In genomic region chr3:58287354-58287753, GRCh38 we compare ENCODE assay signal across 20 cellular contexts. TPM values are rescaled to one million over a fixed set of nuclear protein-coding genes. Genes with fewer than 3 reads are reported as not detected.
DNase-seq lines count a peak whose midpoint lies in the region; ATAC-seq and TF ChIP-seq lines count a peak whose summit lies in the region.
"Had no signal": no experiment of that assay in that cellular context is flagged by ENCODE, and none has a peak within 500 bp of the region (broad histone marks: within the 10 kb centered on the region; RNA-seq: fewer than 3 reads in every experiment).

No MANE protein-coding gene starts in this region.

- H3K4me3 ChIP-seq in gastrocnemius medialis: no peak overlapping the region
- no peak overlapping the region for H3K4me3 ChIP-seq in tibial artery
- H3K4me3 ChIP-seq: MG63, Peyer's patch had no signal

- H3K27me3 ChIP-seq in gastrocnemius medialis (no peaks in the 10 kb centered on the region), tibial artery (no peaks in the 10 kb centered on the region)
- H3K27me3 ChIP-seq: MG63, Peyer's patch had no signal

- no peak for TF ChIP-seq CTCF in gastrocnemius medialis (IDR thresholded peaks at IDR 0.05 in 4 of 5, conservative IDR thresholded peaks at IDR 0.05 in 1 of 5)
- no peak for TF ChIP-seq CTCF in tibial artery (IDR thresholded peaks at IDR 0.05)

- H3K4me1 ChIP-seq in gastrocnemius medialis (peaks cover 0 to 9% of the 10 kb centered on the region in 2 donors), tibial artery (no peaks in the 10 kb centered on the region)
- H3K4me1 ChIP-seq: Peyer's patch had no signal

- H3K36me3 ChIP-seq in gastrocnemius medialis: peaks cover 0 to 4% of the 10 kb centered on the region in 2 donors
- H3K36me3 ChIP-seq in tibial artery: peaks cover 0 to 32% (median 27%) of the 10 kb centered on the region in 3 donors
- H3K36me3 ChIP-seq: MG63 had no signal

- intact Hi-C loops in gastrocnemius medialis (cut with DNase I; ENCODE audit: low total_unique reads) (no loop called here), tibial artery (cut with DNase I; ENCODE audit: low total_unique reads) (no loop called here)

- H3K9me3 ChIP-seq in gastrocnemius medialis (no peaks in the 10 kb centered on the region), tibial artery (no peaks in the 10 kb centered on the region)
- H3K9me3 ChIP-seq: MG63, Peyer's patch had no signal

- no peak for TF ChIP-seq POLR2A in gastrocnemius medialis (IDR thresholded peaks at IDR 0.05)

- in situ Hi-C loops in gastrocnemius medialis (cut with MboI; ENCODE audit: low sequenced_read_pairs in 4 of 4): no loop called here

- ATAC-seq in gastrocnemius medialis (peak; percentile 24 to 50), GM19463 (IDR thresholded peaks at IDR 0.05; ENCODE audit: unreplicated experiment) (no peak)

- H3K27ac ChIP-seq in caudate nucleus (ENCODE audit: low read depth, low read length): peak overlapping the region; percentile 68
- peak overlapping the region in 2 of 4 donors; percentile 22 to 50 for H3K27ac ChIP-seq in gastrocnemius medialis
- no peak overlapping the region for H3K27ac ChIP-seq in tibial artery
- H3K27ac ChIP-seq: Peyer's patch had no signal

- peak; percentile 45 for DNase-seq in COLO829 (ENCODE audit: low spot score)
- peak in 48 of 61 donors; percentile 6 to 83 (median 48) for DNase-seq in caudate nucleus (lab: John Stamatoyannopoulos, UW)
- DNase-seq in islet precursor cell: peak; percentile 34
- DNase-seq in gastrocnemius medialis: no peak
- DNase-seq in cerebellar nuclear complex (lab: John Stamatoyannopoulos, UW): no peak
- no peak for DNase-seq in activated CD8-positive, alpha-beta memory T cell treated with anti-CD3 and anti-CD28 coated beads, Interleukin-2, amount 50 U/mL, for 48 hours
- no peak for DNase-seq in tibial artery
- DNase-seq: AML-193; CD4-positive, alpha-beta T cell; DND-41; GDM1; HFFc6; KG1; MG63; NCI-H1105; NCI-H1930; NCI-H524; Peyer's patch; Right ventricle myocardium superior had no signal

RNA-seq across cellular contexts. Expression of gene RPP14, which starts 18.7 kb away (rescaled TPM):
- 10 to 100 TPM; 16.6 to 28.9 (median 17.1) TPM for total RNA-seq in gastrocnemius medialis

RNA-seq across cellular contexts. Expression of gene HTD2, which starts 19.0 kb away (rescaled TPM):
- total RNA-seq in gastrocnemius medialis: 10 to 100 TPM; 14.1 to 26.2 (median 21.7) TPM

RNA-seq across cellular contexts. Expression of gene PXK, which starts 45.3 kb away (rescaled TPM):
- total RNA-seq in gastrocnemius medialis: 10 to 100 TPM; 21.6 to 33.6 (median 24.4) TPM

RNA-seq across cellular contexts. Expression of gene ABHD6, which starts 49.8 kb away (rescaled TPM):
- total RNA-seq in gastrocnemius medialis: 10 to 100 TPM in 2 of 4 donors, 1 to 10 TPM in 2; 5.8 to 14.0 (median 9.6) TPM

Comparison
In these comparisons a context has a peak if more than half of its experiments do, and no peak if none do; other contexts are left out.
1. DNase-seq: peak in COLO829 (single experiment), caudate nucleus (48 of 61) and islet precursor cell (single experiment); none in gastrocnemius medialis (0 of 2), cerebellar nuclear complex (0 of 2), activated CD8-positive, alpha-beta memory T cell treated with anti-CD3 and anti-CD28 coated beads, Interleukin-2, amount 50 U/mL, for 48 hours (single experiment) and tibial artery (0 of 2).